In genomic region chr4:156634612-156635011, GRCh38 we compare ENCODE assay signal across 17 cellular contexts.
"Had no signal": no experiment of that assay in that cellular context is flagged by ENCODE, and none has a peak within 500 bp of the region (broad histone marks: within the 10 kb centered on the region; RNA-seq: fewer than 3 reads in every experiment).

No MANE protein-coding gene starts in this region.

- H3K36me3 ChIP-seq: left lung, neutrophil, right lobe of liver, spleen, upper lobe of left lung had no signal

- ATAC-seq: left lung; naive thymus-derived CD8-positive, alpha-beta T cell; psoas muscle; right lobe of liver; stimulated activated naive CD8-positive, alpha-beta T cell treated with anti-CD3 and anti-CD28 coated beads, Interleukin-15, amount 100 ng/mL, for 72 hours had no signal

- H3K27ac ChIP-seq: dorsolateral prefrontal cortex, left lung, neutrophil, psoas muscle, right lobe of liver, spleen, upper lobe of left lung had no signal

- H3K9me3 ChIP-seq: left lung, neutrophil, psoas muscle, right lobe of liver, spleen, upper lobe of left lung had no signal

- H3K4me3 ChIP-seq: dorsolateral prefrontal cortex, left lung, psoas muscle, right lobe of liver, spleen, upper lobe of left lung had no signal

- DNase-seq: activated B cell treated with CpG ODN at 0.5 μM for 24 hours; activated CD4-positive, alpha-beta T cell treated with anti-CD3 and anti-CD28 coated beads, Interleukin-2, amount 10 ng/mL, durations not matched to agents 24 days and 14 days; activated naive CD8-positive, alpha-beta T cell treated with anti-CD3 and anti-CD28 coated beads for 36 hours; amygdala; dorsolateral prefrontal cortex; endodermal cell; kidney; left lung; mammary epithelial cell; naive thymus-derived CD8-positive, alpha-beta T cell; psoas muscle; right lobe of liver; spleen; stimulated activated naive CD8-positive, alpha-beta T cell treated with anti-CD3 and anti-CD28 coated beads, Interleukin-15, amount 100 ng/mL, for 72 hours; SW 1271; upper lobe of left lung had no signal

- H3K27me3 ChIP-seq: dorsolateral prefrontal cortex, left lung, neutrophil, right lobe of liver, spleen, upper lobe of left lung had no signal

- H3K4me1 ChIP-seq: left lung, psoas muscle, right lobe of liver, spleen, upper lobe of left lung had no signal
